ENCODE assay signal across 18 cellular contexts in genomic region chr10:43132796-43133195, GRCh38. TPM values are rescaled to one million over a fixed set of nuclear protein-coding genes. Genes with fewer than 3 reads are reported as not detected.
"Had no signal": no experiment of that assay in that cellular context is flagged by ENCODE, and none has a peak within 500 bp of the region (broad histone marks: within the 10 kb centered on the region; RNA-seq: fewer than 3 reads in every experiment).

No MANE protein-coding gene starts in this region.

- H3K36me3 ChIP-seq: lower lobe of right lung, spleen, thyroid gland had no signal

- H3K9me3 ChIP-seq: body of pancreas, lower lobe of right lung, spleen, thyroid gland had no signal

- H3K27me3 Mint-ChIP-seq: activated CD4-positive, alpha-beta T cell treated with anti-CD3 and anti-CD28 coated beads, Interleukin-2, amount 10 ng/mL, durations not matched to agents 7 days and 5 days; activated T-helper 17 cell treated with anti-CD3 and anti-CD28 coated beads, Interleukin-2, amount 50 U/mL, for 72 hours; stimulated activated memory B cell treated with anti-CD40 and anti-IgM and Interleukin-4, amounts not matched to agents 10 μg/mL and 1 μg/mL and 100 μg/mL, for 72 hours had no signal

- ATAC-seq: activated T-helper 17 cell treated with anti-CD3 and anti-CD28 coated beads, Interleukin-2, amount 50 U/mL, for 72 hours; body of pancreas; foreskin keratinocyte; left colon; lower lobe of right lung; stimulated activated memory B cell treated with anti-CD40 and anti-IgM and Interleukin-4, amounts not matched to agents 10 μg/mL and 1 μg/mL and 100 μg/mL, for 72 hours; WTC11 had no signal

- H3K36me3 Mint-ChIP-seq: stimulated activated memory B cell treated with anti-CD40 and anti-IgM and Interleukin-4, amounts not matched to agents 10 μg/mL and 1 μg/mL and 100 μg/mL, for 72 hours; WTC11 had no signal

- H3K27ac ChIP-seq: body of pancreas, foreskin keratinocyte, hepatocyte, lower lobe of right lung, spleen, thyroid gland had no signal

- H3K27me3 ChIP-seq: body of pancreas, foreskin keratinocyte, hepatocyte, spleen, thyroid gland had no signal

- DNase-seq: activated CD4-positive, alpha-beta T cell treated with anti-CD3 and anti-CD28 coated beads, Interleukin-2, amount 10 ng/mL, durations not matched to agents 7 days and 5 days; activated naive CD4-positive, alpha-beta T cell treated with Interleukin-2 at 50 U/mL for 16 hours; body of pancreas; foreskin keratinocyte; islet precursor cell; left colon; lower lobe of right lung; nephron progenitor cell; occipital lobe; spleen; stimulated activated CD4-positive, alpha-beta T cell treated with anti-CD3 and anti-CD28 coated beads, Interleukin-4, amount 100 ng/mL, for 4 hours; SW 1271; T-helper 2 cell; thyroid gland had no signal

- H3K9me3 Mint-ChIP-seq: activated CD4-positive, alpha-beta T cell treated with anti-CD3 and anti-CD28 coated beads, Interleukin-2, amount 10 ng/mL, durations not matched to agents 7 days and 5 days; activated T-helper 17 cell treated with anti-CD3 and anti-CD28 coated beads, Interleukin-2, amount 50 U/mL, for 72 hours; nephron progenitor cell; stimulated activated memory B cell treated with anti-CD40 and anti-IgM and Interleukin-4, amounts not matched to agents 10 μg/mL and 1 μg/mL and 100 μg/mL, for 72 hours; WTC11 had no signal

- H3K27ac Mint-ChIP-seq: activated CD4-positive, alpha-beta T cell treated with anti-CD3 and anti-CD28 coated beads, Interleukin-2, amount 10 ng/mL, durations not matched to agents 7 days and 5 days; activated T-helper 17 cell treated with anti-CD3 and anti-CD28 coated beads, Interleukin-2, amount 50 U/mL, for 72 hours; nephron progenitor cell; stimulated activated memory B cell treated with anti-CD40 and anti-IgM and Interleukin-4, amounts not matched to agents 10 μg/mL and 1 μg/mL and 100 μg/mL, for 72 hours; WTC11 had no signal

- H3K4me3 Mint-ChIP-seq: activated CD4-positive, alpha-beta T cell treated with anti-CD3 and anti-CD28 coated beads, Interleukin-2, amount 10 ng/mL, durations not matched to agents 7 days and 5 days; activated T-helper 17 cell treated with anti-CD3 and anti-CD28 coated beads, Interleukin-2, amount 50 U/mL, for 72 hours; nephron progenitor cell; stimulated activated memory B cell treated with anti-CD40 and anti-IgM and Interleukin-4, amounts not matched to agents 10 μg/mL and 1 μg/mL and 100 μg/mL, for 72 hours; WTC11 had no signal

- H3K4me3 ChIP-seq: body of pancreas, hepatocyte, lower lobe of right lung, spleen, thyroid gland had no signal

RNA-seq across cellular contexts. Expression of gene RET, which starts 55.9 kb away (rescaled TPM):
- polyA plus RNA-seq: hepatocyte had no signal
